ENCODE assay signal across 1 cellular context in the genomic region with DNA sequence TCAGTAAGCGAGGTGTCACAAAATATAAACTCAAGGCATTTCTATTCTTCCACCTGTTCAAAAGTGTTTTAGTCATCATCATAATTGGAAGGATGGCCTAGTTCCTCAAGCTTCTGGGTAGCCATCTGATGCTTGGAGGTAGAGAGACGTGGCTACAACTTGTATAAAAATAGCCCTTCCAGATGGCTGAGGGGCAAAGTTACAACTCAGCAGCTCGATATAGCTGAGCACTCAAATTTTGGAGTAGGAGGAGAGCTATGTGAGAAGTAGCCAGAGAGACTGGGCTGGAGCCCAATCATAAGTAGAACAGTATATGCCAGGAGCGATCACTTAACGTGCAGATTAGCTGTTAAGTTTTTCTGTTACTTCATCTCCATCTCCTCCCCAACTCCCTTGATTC.
TF ChIP-seq lines count a peak whose summit lies in the region.

No MANE protein-coding gene starts in this region.

TF ChIP-seq in HepG2, 621 proteins besides CTCF, POLR2A, EP300 and RAD21:
- no peak for TF ChIP-seq CHD2 (IDR thresholded peaks at IDR 0.05; ENCODE audit: low read depth, low read length)
- no peak for TF ChIP-seq MTA3 (CRISPR knock-in tag; IDR thresholded peaks at IDR 0.05)
- TF ChIP-seq, protein P1, sequence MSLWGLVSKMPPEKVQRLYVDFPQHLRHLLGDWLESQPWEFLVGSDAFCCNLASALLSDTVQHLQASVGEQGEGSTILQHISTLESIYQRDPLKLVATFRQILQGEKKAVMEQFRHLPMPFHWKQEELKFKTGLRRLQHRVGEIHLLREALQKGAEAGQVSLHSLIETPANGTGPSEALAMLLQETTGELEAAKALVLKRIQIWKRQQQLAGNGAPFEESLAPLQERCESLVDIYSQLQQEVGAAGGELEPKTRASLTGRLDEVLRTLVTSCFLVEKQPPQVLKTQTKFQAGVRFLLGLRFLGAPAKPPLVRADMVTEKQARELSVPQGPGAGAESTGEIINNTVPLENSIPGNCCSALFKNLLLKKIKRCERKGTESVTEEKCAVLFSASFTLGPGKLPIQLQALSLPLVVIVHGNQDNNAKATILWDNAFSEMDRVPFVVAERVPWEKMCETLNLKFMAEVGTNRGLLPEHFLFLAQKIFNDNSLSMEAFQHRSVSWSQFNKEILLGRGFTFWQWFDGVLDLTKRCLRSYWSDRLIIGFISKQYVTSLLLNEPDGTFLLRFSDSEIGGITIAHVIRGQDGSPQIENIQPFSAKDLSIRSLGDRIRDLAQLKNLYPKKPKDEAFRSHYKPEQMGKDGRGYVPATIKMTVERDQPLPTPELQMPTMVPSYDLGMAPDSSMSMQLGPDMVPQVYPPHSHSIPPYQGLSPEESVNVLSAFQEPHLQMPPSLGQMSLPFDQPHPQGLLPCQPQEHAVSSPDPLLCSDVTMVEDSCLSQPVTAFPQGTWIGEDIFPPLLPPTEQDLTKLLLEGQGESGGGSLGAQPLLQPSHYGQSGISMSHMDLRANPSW (CRISPR knock-in tag; IDR thresholded peaks at IDR 0.05; ENCODE audit: borderline replicate concordance): no peak
- TF ChIP-seq KDM5A (IDR thresholded peaks at IDR 0.05; ENCODE audit: borderline replicate concordance, low read length): no peak
- TF ChIP-seq ZNF225 (CRISPR knock-in tag; IDR thresholded peaks at IDR 0.05): no peak
- TF ChIP-seq ARNT (IDR thresholded peaks at IDR 0.05): no peak
- TF ChIP-seq, protein P2, sequence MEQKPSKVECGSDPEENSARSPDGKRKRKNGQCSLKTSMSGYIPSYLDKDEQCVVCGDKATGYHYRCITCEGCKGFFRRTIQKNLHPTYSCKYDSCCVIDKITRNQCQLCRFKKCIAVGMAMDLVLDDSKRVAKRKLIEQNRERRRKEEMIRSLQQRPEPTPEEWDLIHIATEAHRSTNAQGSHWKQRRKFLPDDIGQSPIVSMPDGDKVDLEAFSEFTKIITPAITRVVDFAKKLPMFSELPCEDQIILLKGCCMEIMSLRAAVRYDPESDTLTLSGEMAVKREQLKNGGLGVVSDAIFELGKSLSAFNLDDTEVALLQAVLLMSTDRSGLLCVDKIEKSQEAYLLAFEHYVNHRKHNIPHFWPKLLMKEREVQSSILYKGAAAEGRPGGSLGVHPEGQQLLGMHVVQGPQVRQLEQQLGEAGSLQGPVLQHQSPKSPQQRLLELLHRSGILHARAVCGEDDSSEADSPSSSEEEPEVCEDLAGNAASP (CRISPR knock-in tag; IDR thresholded peaks at IDR 0.05; ENCODE audit: borderline replicate concordance): no peak
- TF ChIP-seq MYC (CRISPR knock-in tag; IDR thresholded peaks at IDR 0.05; ENCODE audit: borderline replicate concordance): no peak
- no peak for TF ChIP-seq ZFP62 (CRISPR knock-in tag; IDR thresholded peaks at IDR 0.05)
